20 cellular contexts compared by ENCODE assay signal in genomic region chr15:71807691-71808091, GRCh38. TPM values are rescaled to one million over a fixed set of nuclear protein-coding genes. Genes with fewer than 3 reads are reported as not detected.
A peak's percentile ranks its signal among the peaks of the same experiment; 100 is the strongest.
DNase-seq lines count a peak whose midpoint lies in the region; FAIRE-seq and TF ChIP-seq lines count a peak whose summit lies in the region.
"Had no signal": no experiment of that assay in that cellular context is flagged by ENCODE, and none has a peak within 500 bp of the region (broad histone marks: within the 10 kb centered on the region; RNA-seq: fewer than 3 reads in every experiment).

No MANE protein-coding gene starts in this region.

- intact Hi-C loops in testis (cut with DNase I; ENCODE audit: low total_unique reads), result no loop called here

- H3K36me3 ChIP-seq in testis (ENCODE audit: low read depth, missing control alignments), result no peaks in the 10 kb centered on the region
- H3K36me3 ChIP-seq: tibial nerve had no signal

- in situ Hi-C loops in astrocyte of the spinal cord (cut with HindIII; ENCODE audit: low sequenced_read_pairs), result no loop called here

- no peaks in the 10 kb centered on the region for H3K27me3 ChIP-seq in testis

- TF ChIP-seq POLR2A in testis (IDR thresholded peaks at IDR 0.05), result no peak

- H3K27ac ChIP-seq in testis, result no peak overlapping the region
- H3K27ac ChIP-seq: psoas muscle, tibial nerve had no signal

- DNase-seq in AG10803 (ENCODE audit: low read depth) (peak; percentile 9), HTR-8/SVneo (ENCODE audit: insufficient read length, low spot score) (no peak), astrocyte of the spinal cord (ENCODE audit: low read depth, low spot score) (peak; percentile 29), iPS-NIHi7 (ENCODE audit: extremely low spot score) (peak; percentile 47), NCI-H1048 (lab: John Stamatoyannopoulos, UW) (no peak), GM10266 (ENCODE audit: extremely low spot score) (no peak), testis (no peak), retina (no peak)
- DNase-seq: activated CD4-positive, alpha-beta T cell treated with anti-CD3 and anti-CD28 coated beads for 4 hours; activated T-cell treated with anti-CD3 and anti-CD28 coated beads, Interleukin-2, amount 50 U/mL, for 24 hours; cortex of kidney; DMS79 treated with DMSO at 0.1 percent for 48 hours; NCI-H146; NCI-H526 treated with DMSO at 0.1 percent for 48 hours; psoas muscle had no signal

- H3K4me3 ChIP-seq in AG10803 (ENCODE audit: low read length), result no peak overlapping the region
- no peak overlapping the region for H3K4me3 ChIP-seq in astrocyte of the spinal cord (ENCODE audit: low read depth, low read length)
- H3K4me3 ChIP-seq in testis, result no peak overlapping the region
- H3K4me3 ChIP-seq: K562, psoas muscle, tibial nerve had no signal

- TF ChIP-seq CTCF in AG10803 (conservative IDR thresholded peaks at IDR 0.05; ENCODE audit: low read length) (no peak), astrocyte of the spinal cord (IDR thresholded peaks at IDR 0.05; ENCODE audit: low read depth, low read length) (no peak), GM10266 (IDR thresholded peaks at IDR 0.05; ENCODE audit: control insufficient read depth, insufficient read depth, low read depth, missing control alignments) (no peak), testis (IDR thresholded peaks at IDR 0.05) (no peak)

- 49 to 54% methylated on average over 4 of the region's 4 CpGs for WGBS in testis, 2 donors

- H3K9me3 ChIP-seq in testis, result no peaks in the 10 kb centered on the region
- H3K9me3 ChIP-seq: psoas muscle, tibial nerve had no signal

- H3K4me1 ChIP-seq in testis, result peaks cover 24% of the 10 kb centered on the region
- H3K4me1 ChIP-seq: psoas muscle, tibial nerve had no signal

- peak; percentile 64 for FAIRE-seq in HTR-8/SVneo (lab: Jason Lieb, UNC)
- FAIRE-seq: GM12891, K562 had no signal

RNA-seq across cellular contexts. Expression of gene NR2E3, which starts 2.7 kb away (rescaled TPM):
- 1 to 10 TPM; 4.3 to 4.8 TPM for total RNA-seq in testis
- 1.2 TPM for polyA plus RNA-seq in testis (ENCODE audit: insufficient read depth, low read depth, low replicate concordance)
- total RNA-seq: K562; mononuclear cell; psoas muscle; T-helper 2 cell treated with Interferon-gamma antibody and Interleukin-4, amounts not matched to agents 100 ng/mL and 5 ng/mL, for 36 hours had no signal
- polyA plus RNA-seq: K562, psoas muscle had no signal

Comparison
In these comparisons a context has a peak if more than half of its experiments do, and no peak if none do; other contexts are left out.
1. DNase-seq: peak in AG10803 (single experiment), astrocyte of the spinal cord (single experiment) and iPS-NIHi7 (single experiment); none in HTR-8/SVneo (single experiment), NCI-H1048 (single experiment), GM10266 (single experiment), testis (single experiment) and retina (single experiment).